In the genomic region with DNA sequence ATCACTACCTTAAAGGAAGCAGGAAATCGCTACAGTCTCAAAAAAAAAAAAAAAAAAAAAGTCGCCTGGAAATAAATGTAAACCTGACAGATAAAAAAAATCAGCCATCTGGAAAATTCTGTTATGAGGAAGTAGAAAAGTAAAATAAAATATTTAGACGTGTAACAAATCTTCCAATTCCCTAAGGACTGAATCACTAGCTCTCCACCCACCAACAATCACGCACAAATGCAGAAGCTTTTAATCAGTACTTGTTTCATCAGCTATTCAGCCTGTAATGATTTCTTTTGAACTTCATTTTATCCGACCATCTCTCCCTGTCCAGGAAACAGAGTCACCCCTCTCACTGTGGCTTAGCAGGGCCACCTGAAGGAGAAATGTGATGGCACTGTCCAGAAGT, we compare ENCODE assay signal across 2 cellular contexts.
TF ChIP-seq lines count a peak whose summit lies in the region.

No MANE protein-coding gene starts in this region.

TF ChIP-seq in HepG2, 621 proteins besides CTCF, POLR2A, EP300 and RAD21:
- TF ChIP-seq RORA (CRISPR knock-in tag; IDR thresholded peaks at IDR 0.05) (no peak), HNRNPH1 (optimal IDR thresholded peaks at IDR 0.05; ENCODE audit: low read depth, low read length) (no peak), KDM3A (CRISPR knock-in tag; IDR thresholded peaks at IDR 0.05; ENCODE audit: low read depth) (no peak), CENPT (CRISPR knock-in tag; IDR thresholded peaks at IDR 0.05; ENCODE audit: low read depth) (no peak), CEBPG (CRISPR knock-in tag; IDR thresholded peaks at IDR 0.05) (no peak), ZNF383 (CRISPR knock-in tag; IDR thresholded peaks at IDR 0.05; ENCODE audit: borderline replicate concordance) (no peak), SMAD9 (CRISPR knock-in tag; IDR thresholded peaks at IDR 0.05) (no peak), ZSCAN20 (CRISPR knock-in tag; IDR thresholded peaks at IDR 0.05; ENCODE audit: borderline replicate concordance) (no peak), SP2 (CRISPR knock-in tag; IDR thresholded peaks at IDR 0.05) (no peak), NBN (conservative IDR thresholded peaks at IDR 0.05) (no peak), MEIS1 (CRISPR knock-in tag; IDR thresholded peaks at IDR 0.05; ENCODE audit: borderline replicate concordance) (no peak), ZNF430 (CRISPR knock-in tag; IDR thresholded peaks at IDR 0.05) (no peak)
- TF ChIP-seq, protein P1, sequence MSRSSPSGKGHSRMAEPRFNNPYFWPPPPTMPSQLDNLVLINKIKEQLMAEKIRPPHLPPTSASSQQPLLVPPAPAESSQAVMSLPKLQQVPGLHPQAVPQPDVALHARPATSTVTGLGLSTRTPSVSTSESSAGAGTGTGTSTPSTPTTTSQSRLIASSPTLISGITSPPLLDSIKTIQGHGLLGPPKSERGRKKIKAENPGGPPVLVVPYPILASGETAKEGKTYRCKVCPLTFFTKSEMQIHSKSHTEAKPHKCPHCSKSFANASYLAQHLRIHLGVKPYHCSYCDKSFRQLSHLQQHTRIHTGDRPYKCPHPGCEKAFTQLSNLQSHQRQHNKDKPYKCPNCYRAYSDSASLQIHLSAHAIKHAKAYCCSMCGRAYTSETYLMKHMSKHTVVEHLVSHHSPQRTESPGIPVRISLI (CRISPR knock-in tag; IDR thresholded peaks at IDR 0.05; ENCODE audit: borderline replicate concordance), result no peak
- TF ChIP-seq, protein P2, sequence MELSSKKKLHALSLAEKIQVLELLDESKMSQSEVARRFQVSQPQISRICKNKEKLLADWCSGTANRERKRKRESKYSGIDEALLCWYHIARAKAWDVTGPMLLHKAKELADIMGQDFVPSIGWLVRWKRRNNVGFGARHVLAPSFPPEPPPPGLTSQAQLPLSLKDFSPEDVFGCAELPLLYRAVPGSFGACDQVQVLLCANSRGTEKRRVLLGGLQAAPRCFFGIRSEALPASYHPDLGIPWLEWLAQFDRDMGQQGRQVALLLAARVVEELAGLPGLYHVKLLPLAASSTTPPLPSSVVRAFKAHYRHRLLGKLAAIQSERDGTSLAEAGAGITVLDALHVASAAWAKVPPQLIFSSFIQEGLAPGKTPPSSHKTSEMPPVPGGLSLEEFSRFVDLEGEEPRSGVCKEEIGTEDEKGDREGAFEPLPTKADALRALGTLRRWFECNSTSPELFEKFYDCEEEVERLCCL (CRISPR knock-in tag; IDR thresholded peaks at IDR 0.05; ENCODE audit: borderline replicate concordance), result no peak
- TF ChIP-seq, protein P3, sequence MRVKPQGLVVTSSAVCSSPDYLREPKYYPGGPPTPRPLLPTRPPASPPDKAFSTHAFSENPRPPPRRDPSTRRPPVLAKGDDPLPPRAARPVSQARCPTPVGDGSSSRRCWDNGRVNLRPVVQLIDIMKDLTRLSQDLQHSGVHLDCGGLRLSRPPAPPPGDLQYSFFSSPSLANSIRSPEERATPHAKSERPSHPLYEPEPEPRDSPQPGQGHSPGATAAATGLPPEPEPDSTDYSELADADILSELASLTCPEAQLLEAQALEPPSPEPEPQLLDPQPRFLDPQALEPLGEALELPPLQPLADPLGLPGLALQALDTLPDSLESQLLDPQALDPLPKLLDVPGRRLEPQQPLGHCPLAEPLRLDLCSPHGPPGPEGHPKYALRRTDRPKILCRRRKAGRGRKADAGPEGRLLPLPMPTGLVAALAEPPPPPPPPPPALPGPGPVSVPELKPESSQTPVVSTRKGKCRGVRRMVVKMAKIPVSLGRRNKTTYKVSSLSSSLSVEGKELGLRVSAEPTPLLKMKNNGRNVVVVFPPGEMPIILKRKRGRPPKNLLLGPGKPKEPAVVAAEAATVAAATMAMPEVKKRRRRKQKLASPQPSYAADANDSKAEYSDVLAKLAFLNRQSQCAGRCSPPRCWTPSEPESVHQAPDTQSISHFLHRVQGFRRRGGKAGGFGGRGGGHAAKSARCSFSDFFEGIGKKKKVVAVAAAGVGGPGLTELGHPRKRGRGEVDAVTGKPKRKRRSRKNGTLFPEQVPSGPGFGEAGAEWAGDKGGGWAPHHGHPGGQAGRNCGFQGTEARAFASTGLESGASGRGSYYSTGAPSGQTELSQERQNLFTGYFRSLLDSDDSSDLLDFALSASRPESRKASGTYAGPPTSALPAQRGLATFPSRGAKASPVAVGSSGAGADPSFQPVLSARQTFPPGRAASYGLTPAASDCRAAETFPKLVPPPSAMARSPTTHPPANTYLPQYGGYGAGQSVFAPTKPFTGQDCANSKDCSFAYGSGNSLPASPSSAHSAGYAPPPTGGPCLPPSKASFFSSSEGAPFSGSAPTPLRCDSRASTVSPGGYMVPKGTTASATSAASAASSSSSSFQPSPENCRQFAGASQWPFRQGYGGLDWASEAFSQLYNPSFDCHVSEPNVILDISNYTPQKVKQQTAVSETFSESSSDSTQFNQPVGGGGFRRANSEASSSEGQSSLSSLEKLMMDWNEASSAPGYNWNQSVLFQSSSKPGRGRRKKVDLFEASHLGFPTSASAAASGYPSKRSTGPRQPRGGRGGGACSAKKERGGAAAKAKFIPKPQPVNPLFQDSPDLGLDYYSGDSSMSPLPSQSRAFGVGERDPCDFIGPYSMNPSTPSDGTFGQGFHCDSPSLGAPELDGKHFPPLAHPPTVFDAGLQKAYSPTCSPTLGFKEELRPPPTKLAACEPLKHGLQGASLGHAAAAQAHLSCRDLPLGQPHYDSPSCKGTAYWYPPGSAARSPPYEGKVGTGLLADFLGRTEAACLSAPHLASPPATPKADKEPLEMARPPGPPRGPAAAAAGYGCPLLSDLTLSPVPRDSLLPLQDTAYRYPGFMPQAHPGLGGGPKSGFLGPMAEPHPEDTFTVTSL (CRISPR knock-in tag; IDR thresholded peaks at IDR 0.05; ENCODE audit: borderline replicate concordance), result no peak
- TF ChIP-seq, protein P4, sequence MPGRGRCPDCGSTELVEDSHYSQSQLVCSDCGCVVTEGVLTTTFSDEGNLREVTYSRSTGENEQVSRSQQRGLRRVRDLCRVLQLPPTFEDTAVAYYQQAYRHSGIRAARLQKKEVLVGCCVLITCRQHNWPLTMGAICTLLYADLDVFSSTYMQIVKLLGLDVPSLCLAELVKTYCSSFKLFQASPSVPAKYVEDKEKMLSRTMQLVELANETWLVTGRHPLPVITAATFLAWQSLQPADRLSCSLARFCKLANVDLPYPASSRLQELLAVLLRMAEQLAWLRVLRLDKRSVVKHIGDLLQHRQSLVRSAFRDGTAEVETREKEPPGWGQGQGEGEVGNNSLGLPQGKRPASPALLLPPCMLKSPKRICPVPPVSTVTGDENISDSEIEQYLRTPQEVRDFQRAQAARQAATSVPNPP (CRISPR knock-in tag; IDR thresholded peaks at IDR 0.05), result no peak
- TF ChIP-seq, protein P5, sequence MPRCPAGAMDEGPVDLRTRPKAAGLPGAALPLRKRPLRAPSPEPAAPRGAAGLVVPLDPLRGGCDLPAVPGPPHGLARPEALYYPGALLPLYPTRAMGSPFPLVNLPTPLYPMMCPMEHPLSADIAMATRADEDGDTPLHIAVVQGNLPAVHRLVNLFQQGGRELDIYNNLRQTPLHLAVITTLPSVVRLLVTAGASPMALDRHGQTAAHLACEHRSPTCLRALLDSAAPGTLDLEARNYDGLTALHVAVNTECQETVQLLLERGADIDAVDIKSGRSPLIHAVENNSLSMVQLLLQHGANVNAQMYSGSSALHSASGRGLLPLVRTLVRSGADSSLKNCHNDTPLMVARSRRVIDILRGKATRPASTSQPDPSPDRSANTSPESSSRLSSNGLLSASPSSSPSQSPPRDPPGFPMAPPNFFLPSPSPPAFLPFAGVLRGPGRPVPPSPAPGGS (CRISPR knock-in tag; IDR thresholded peaks at IDR 0.05), result no peak
TF ChIP-seq in HepG2: peak in this region for 0.

TF ChIP-seq in WTC11, 78 proteins besides CTCF, POLR2A, EP300 and RAD21 (continues in another document):
- TF ChIP-seq ZNF671 (CRISPR knock-in tag; IDR thresholded peaks at IDR 0.05), result no peak
- no peak for TF ChIP-seq CREM (CRISPR knock-in tag; IDR thresholded peaks at IDR 0.05)
- TF ChIP-seq, protein P6, sequence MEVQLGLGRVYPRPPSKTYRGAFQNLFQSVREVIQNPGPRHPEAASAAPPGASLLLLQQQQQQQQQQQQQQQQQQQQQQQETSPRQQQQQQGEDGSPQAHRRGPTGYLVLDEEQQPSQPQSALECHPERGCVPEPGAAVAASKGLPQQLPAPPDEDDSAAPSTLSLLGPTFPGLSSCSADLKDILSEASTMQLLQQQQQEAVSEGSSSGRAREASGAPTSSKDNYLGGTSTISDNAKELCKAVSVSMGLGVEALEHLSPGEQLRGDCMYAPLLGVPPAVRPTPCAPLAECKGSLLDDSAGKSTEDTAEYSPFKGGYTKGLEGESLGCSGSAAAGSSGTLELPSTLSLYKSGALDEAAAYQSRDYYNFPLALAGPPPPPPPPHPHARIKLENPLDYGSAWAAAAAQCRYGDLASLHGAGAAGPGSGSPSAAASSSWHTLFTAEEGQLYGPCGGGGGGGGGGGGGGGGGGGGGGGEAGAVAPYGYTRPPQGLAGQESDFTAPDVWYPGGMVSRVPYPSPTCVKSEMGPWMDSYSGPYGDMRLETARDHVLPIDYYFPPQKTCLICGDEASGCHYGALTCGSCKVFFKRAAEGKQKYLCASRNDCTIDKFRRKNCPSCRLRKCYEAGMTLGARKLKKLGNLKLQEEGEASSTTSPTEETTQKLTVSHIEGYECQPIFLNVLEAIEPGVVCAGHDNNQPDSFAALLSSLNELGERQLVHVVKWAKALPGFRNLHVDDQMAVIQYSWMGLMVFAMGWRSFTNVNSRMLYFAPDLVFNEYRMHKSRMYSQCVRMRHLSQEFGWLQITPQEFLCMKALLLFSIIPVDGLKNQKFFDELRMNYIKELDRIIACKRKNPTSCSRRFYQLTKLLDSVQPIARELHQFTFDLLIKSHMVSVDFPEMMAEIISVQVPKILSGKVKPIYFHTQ (CRISPR knock-in tag; IDR thresholded peaks at IDR 0.05), result no peak
- no peak for TF ChIP-seq TCF7 (CRISPR knock-in tag; IDR thresholded peaks at IDR 0.05; ENCODE audit: low read depth)
- TF ChIP-seq TP53 (CRISPR knock-in tag; IDR thresholded peaks at IDR 0.05), result no peak
- TF ChIP-seq, protein P7, sequence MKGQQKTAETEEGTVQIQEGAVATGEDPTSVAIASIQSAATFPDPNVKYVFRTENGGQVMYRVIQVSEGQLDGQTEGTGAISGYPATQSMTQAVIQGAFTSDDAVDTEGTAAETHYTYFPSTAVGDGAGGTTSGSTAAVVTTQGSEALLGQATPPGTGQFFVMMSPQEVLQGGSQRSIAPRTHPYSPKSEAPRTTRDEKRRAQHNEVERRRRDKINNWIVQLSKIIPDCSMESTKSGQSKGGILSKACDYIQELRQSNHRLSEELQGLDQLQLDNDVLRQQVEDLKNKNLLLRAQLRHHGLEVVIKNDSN (CRISPR knock-in tag; IDR thresholded peaks at IDR 0.05), result no peak
- no peak for TF ChIP-seq ZNF232 (CRISPR knock-in tag; IDR thresholded peaks at IDR 0.05)
- TF ChIP-seq SOX15 (CRISPR knock-in tag; IDR thresholded peaks at IDR 0.05), result no peak
- TF ChIP-seq, protein P8, sequence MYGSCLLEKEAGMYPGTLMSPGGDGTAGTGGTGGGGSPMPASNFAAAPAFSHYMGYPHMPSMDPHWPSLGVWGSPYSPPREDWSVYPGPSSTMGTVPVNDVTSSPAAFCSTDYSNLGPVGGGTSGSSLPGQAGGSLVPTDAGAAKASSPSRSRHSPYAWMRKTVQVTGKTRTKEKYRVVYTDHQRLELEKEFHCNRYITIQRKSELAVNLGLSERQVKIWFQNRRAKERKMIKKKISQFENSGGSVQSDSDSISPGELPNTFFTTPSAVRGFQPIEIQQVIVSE (CRISPR knock-in tag; IDR thresholded peaks at IDR 0.05; ENCODE audit: borderline replicate concordance), result no peak
- TF ChIP-seq, protein P9, sequence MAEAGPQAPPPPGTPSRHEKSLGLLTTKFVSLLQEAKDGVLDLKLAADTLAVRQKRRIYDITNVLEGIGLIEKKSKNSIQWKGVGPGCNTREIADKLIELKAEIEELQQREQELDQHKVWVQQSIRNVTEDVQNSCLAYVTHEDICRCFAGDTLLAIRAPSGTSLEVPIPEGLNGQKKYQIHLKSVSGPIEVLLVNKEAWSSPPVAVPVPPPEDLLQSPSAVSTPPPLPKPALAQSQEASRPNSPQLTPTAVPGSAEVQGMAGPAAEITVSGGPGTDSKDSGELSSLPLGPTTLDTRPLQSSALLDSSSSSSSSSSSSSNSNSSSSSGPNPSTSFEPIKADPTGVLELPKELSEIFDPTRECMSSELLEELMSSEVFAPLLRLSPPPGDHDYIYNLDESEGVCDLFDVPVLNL (CRISPR knock-in tag; IDR thresholded peaks at IDR 0.05; ENCODE audit: borderline replicate concordance, low read depth), result no peak
- TF ChIP-seq GTF2I (CRISPR knock-in tag; conservative IDR thresholded peaks at IDR 0.05), result no peak
- TF ChIP-seq, protein P10, sequence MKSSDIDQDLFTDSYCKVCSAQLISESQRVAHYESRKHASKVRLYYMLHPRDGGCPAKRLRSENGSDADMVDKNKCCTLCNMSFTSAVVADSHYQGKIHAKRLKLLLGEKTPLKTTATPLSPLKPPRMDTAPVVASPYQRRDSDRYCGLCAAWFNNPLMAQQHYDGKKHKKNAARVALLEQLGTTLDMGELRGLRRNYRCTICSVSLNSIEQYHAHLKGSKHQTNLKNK (CRISPR knock-in tag; IDR thresholded peaks at IDR 0.05), result no peak
- TF ChIP-seq, protein P11, sequence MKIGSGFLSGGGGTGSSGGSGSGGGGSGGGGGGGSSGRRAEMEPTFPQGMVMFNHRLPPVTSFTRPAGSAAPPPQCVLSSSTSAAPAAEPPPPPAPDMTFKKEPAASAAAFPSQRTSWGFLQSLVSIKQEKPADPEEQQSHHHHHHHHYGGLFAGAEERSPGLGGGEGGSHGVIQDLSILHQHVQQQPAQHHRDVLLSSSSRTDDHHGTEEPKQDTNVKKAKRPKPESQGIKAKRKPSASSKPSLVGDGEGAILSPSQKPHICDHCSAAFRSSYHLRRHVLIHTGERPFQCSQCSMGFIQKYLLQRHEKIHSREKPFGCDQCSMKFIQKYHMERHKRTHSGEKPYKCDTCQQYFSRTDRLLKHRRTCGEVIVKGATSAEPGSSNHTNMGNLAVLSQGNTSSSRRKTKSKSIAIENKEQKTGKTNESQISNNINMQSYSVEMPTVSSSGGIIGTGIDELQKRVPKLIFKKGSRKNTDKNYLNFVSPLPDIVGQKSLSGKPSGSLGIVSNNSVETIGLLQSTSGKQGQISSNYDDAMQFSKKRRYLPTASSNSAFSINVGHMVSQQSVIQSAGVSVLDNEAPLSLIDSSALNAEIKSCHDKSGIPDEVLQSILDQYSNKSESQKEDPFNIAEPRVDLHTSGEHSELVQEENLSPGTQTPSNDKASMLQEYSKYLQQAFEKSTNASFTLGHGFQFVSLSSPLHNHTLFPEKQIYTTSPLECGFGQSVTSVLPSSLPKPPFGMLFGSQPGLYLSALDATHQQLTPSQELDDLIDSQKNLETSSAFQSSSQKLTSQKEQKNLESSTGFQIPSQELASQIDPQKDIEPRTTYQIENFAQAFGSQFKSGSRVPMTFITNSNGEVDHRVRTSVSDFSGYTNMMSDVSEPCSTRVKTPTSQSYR (CRISPR knock-in tag; IDR thresholded peaks at IDR 0.05), result no peak
- no peak for TF ChIP-seq IRF2 (CRISPR knock-in tag; IDR thresholded peaks at IDR 0.05; ENCODE audit: borderline replicate concordance, low read depth)
- TF ChIP-seq, protein P12, sequence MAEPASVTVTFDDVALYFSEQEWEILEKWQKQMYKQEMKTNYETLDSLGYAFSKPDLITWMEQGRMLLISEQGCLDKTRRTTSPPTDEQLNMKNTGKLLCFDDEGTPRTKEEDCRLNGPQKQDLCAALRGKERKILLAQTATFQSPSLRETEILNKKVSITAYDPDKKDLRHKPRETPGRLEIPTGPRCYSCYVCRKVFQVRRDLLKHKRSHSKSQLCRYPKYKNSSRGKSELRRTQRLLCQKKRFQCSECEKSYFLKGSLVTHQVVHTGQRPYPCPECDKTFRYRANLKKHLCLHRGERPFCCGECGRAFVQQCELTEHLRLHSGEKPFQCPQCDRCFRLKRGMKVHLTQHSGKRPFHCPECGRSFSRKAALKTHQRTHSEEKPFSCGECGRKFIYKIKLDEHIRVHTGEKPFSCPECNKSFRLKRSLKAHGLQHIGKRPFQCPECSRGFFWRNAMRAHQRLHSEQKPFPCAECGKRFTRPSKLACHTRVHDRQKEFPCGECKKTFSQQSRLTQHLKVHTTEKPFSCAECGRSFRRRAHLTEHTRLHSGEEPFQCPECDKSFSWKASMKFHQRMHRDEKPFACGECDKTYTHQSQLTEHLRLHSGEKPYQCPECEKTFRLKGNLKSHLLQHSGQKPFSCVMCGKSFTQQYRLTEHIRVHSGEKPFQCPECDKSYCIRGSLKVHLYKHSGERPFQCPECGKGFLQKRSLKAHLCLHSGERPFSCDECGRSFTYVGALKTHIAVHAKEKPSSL (CRISPR knock-in tag; conservative IDR thresholded peaks at IDR 0.05), result no peak
